21 cellular contexts compared by ENCODE assay signal in genomic region chr7:71784781-71785180, GRCh38.
A peak's percentile ranks its signal among the peaks of the same experiment; 100 is the strongest.
DNase-seq lines count a peak whose midpoint lies in the region; ATAC-seq and TF ChIP-seq lines count a peak whose summit lies in the region.
"Had no signal": no experiment of that assay in that cellular context is flagged by ENCODE, and none has a peak within 500 bp of the region (broad histone marks: within the 10 kb centered on the region; RNA-seq: fewer than 3 reads in every experiment).

No MANE protein-coding gene starts in this region.

- H3K4me3 ChIP-seq in spleen: no peak overlapping the region
- H3K4me3 ChIP-seq: BLaER1, GM12878, GM23248, HAP-1 had no signal

- H3K79me2 ChIP-seq in H9 (ENCODE audit: insufficient read depth, low read length): no peaks in the 10 kb centered on the region

- H2AFZ ChIP-seq in H9 (ENCODE audit: low read length): no peak overlapping the region
- H2AFZ ChIP-seq: GM23248 had no signal

- no peak overlapping the region for H3K27ac Mint-ChIP-seq in H9
- H3K27ac Mint-ChIP-seq: B cell; CD4-positive, CD25-positive, alpha-beta regulatory T cell; CD8-positive, alpha-beta T cell; HFFc6 had no signal

- no peak overlapping the region for H3T11ph ChIP-seq in H9 (ENCODE audit: low read length)

- no peak overlapping the region for H3K14ac ChIP-seq in H9 (ENCODE audit: insufficient read depth, low read length)

- no peaks in the 10 kb centered on the region for H3K79me1 ChIP-seq in H9 (ENCODE audit: insufficient read depth, low read depth, low read length, poor library complexity, severe bottlenecking)

- H3K4me2 ChIP-seq in H9 (ENCODE audit: insufficient read depth, insufficient read length, low read length): no peak overlapping the region
- H3K4me2 ChIP-seq: BLaER1 had no signal

- no peaks in the 10 kb centered on the region for H3K23me2 ChIP-seq in H9 (ENCODE audit: insufficient read length, low read depth, low read length, poor library complexity, severe bottlenecking)

- H3K9me3 ChIP-seq in H9 (ENCODE audit: control insufficient read depth, low read depth, low read length): peaks cover 16% of the 10 kb centered on the region
- peaks cover 0 to 52% (median 28%) of the 10 kb centered on the region in 8 donors for H3K9me3 ChIP-seq in spleen
- H3K9me3 ChIP-seq: HAP-1 had no signal

- TF ChIP-seq POLR2A in spleen (IDR thresholded peaks at IDR 0.05): no peak

- TF ChIP-seq CTCF in H9 (conservative IDR thresholded peaks at IDR 0.05): no peak
- no peak for TF ChIP-seq CTCF in spleen (IDR thresholded peaks at IDR 0.05 in 8 of 11, conservative IDR thresholded peaks at IDR 0.05 in 3 of 11)

- H3K9me3 Mint-ChIP-seq in H9: peaks cover 29 to 31% of the 10 kb centered on the region in 2 experiments

- H2BK120ac ChIP-seq in H9 (ENCODE audit: low read depth, low read length, poor library complexity, severe bottlenecking): no peak overlapping the region

- peak overlapping the region; percentile 40 for H3K18ac ChIP-seq in H9 (ENCODE audit: insufficient read length, low read depth, low read length)

- H2BK20ac ChIP-seq in H9 (ENCODE audit: low read depth, low read length, poor library complexity, severe bottlenecking): no peak overlapping the region

- intact Hi-C loops in spleen (cut with DNase I; ENCODE audit: low total_unique reads): no loop called here

- H3K4ac ChIP-seq in H9 (ENCODE audit: low read depth, low read length): no peak overlapping the region

- no CpG with 5 or more reads among the region's 6 CpGs for WGBS in H9 (ENCODE audit: extremely low coverage, insufficient read length, low lambda C conversion rate)
- WGBS in spleen, 5 donors: 83 to 95% (median 90%) methylated on average over 6 of the region's 6 CpGs

- no peak overlapping the region for H2BK5ac ChIP-seq in H9 (ENCODE audit: insufficient read length, low read length)

- no peak overlapping the region for H3K27ac ChIP-seq in H9 (ENCODE audit: insufficient read length, low read depth, low read length)
- H3K27ac ChIP-seq in spleen: no peak overlapping the region
- H3K27ac ChIP-seq: 22Rv1, BLaER1, C4-2B, GM23248 had no signal

- H4K20me1 ChIP-seq in H9 (ENCODE audit: control insufficient read depth, insufficient read depth, insufficient read length): no peaks in the 10 kb centered on the region
- H4K20me1 ChIP-seq: BLaER1 had no signal

- no peak overlapping the region for H4K91ac ChIP-seq in H9 (ENCODE audit: insufficient read length, low read depth, low read length)

- no peak overlapping the region for H3K23ac ChIP-seq in H9 (ENCODE audit: insufficient read length, low read depth, low read length)

- H4K8ac ChIP-seq in H9 (replicated peaks; ENCODE audit: insufficient read length, low read depth, low read length): no peak overlapping the region

- DNase-seq in H9 (no peak), mesenteric fat pad (ENCODE audit: low spot score) (peak; percentile 43), spleen (peak; percentile 38), D341Med (ENCODE audit: low spot score) (no peak)
- DNase-seq in activated effector memory CD4-positive, alpha-beta T cell treated with Interleukin-2 at 50 U/mL for 16 hours: no peak
- no peak for DNase-seq in stimulated activated naive CD8-positive, alpha-beta T cell treated with anti-CD3 and anti-CD28 coated beads, Interleukin-15, Interleukin-2, amounts not matched to agents 100 U/mL and 50 U/mL, for 24 hours
- DNase-seq: Caco-2; CD4-positive, CD25-positive, alpha-beta regulatory T cell; CD8-positive, alpha-beta T cell; DMS 273 treated with DMSO at 0.1 percent for 48 hours; DMS79; EL; GDM1; GM23248; HFFc6 had no signal

- no peak overlapping the region for H4K5ac ChIP-seq in H9 (ENCODE audit: insufficient read length, low read depth, low read length)

- no peak overlapping the region for H2AK5ac ChIP-seq in H9 (ENCODE audit: insufficient read length, low read length)

- no peak overlapping the region for H3K4me3 Mint-ChIP-seq in H9
- H3K4me3 Mint-ChIP-seq: B cell; CD4-positive, CD25-positive, alpha-beta regulatory T cell; CD8-positive, alpha-beta T cell; HFFc6 had no signal

- H3K36me3 ChIP-seq in spleen: no peaks in the 10 kb centered on the region
- H3K36me3 ChIP-seq: BLaER1, HAP-1 had no signal

- no peak overlapping the region for H2BK15ac ChIP-seq in H9 (ENCODE audit: low read depth, low read length)

- ATAC-seq in stimulated activated naive CD8-positive, alpha-beta T cell treated with anti-CD3 and anti-CD28 coated beads, Interleukin-15, Interleukin-2, amounts not matched to agents 100 U/mL and 50 U/mL, for 24 hours: no peak
- ATAC-seq: CD8-positive, alpha-beta T cell; GM12878 had no signal

- H3K4me1 ChIP-seq in H9 (ENCODE audit: insufficient read depth, low read length) (0 out of 2 replicates have a peak, but pooled peaks cover 2% of the 10 kb centered on the region), spleen (no peaks in the 10 kb centered on the region)
- H3K4me1 ChIP-seq: Caco-2, HAP-1 had no signal

- H3K27me3 Mint-ChIP-seq in H9 (ENCODE audit: low read depth): peaks cover 52% of the 10 kb centered on the region
- H3K27me3 Mint-ChIP-seq: B cell; CD4-positive, CD25-positive, alpha-beta regulatory T cell had no signal

- H3K4me1 Mint-ChIP-seq in H9: peaks cover 22 to 25% of the 10 kb centered on the region in 2 experiments
- H3K4me1 Mint-ChIP-seq: B cell; CD4-positive, CD25-positive, alpha-beta regulatory T cell had no signal

- no peak overlapping the region for H3K56ac ChIP-seq in H9 (ENCODE audit: insufficient read length, low read depth, low read length)

- H3K9ac ChIP-seq in H9 (ENCODE audit: extremely low read depth, insufficient read length, low read length): no peak overlapping the region
- H3K9ac ChIP-seq: BLaER1, GM23248 had no signal

- no peaks in the 10 kb centered on the region for H3K27me3 ChIP-seq in H9 (ENCODE audit: insufficient read depth, low read length)
- no peaks in the 10 kb centered on the region for H3K27me3 ChIP-seq in spleen (replicated peaks in 1 of 7)
- H3K27me3 ChIP-seq: BLaER1 had no signal

- peaks cover 22 to 27% (median 26%) of the 10 kb centered on the region in 3 experiments for H3K36me3 Mint-ChIP-seq in H9 (ENCODE audit: insufficient read depth in 1 of 3, low read depth in 3 of 3)
- H3K36me3 Mint-ChIP-seq: CD4-positive, CD25-positive, alpha-beta regulatory T cell; CD8-positive, alpha-beta T cell had no signal

- no peak overlapping the region for H2BK12ac ChIP-seq in H9 (ENCODE audit: insufficient read length, low read depth, low read length)

Comparison
In these comparisons a context has a peak if more than half of its experiments do, and no peak if none do; other contexts are left out.
1. DNase-seq: peak in mesenteric fat pad (single experiment) and spleen (single experiment); none in H9 (single experiment), D341Med (single experiment), activated effector memory CD4-positive, alpha-beta T cell treated with Interleukin-2 at 50 U/mL for 16 hours (single experiment) and stimulated activated naive CD8-positive, alpha-beta T cell treated with anti-CD3 and anti-CD28 coated beads, Interleukin-15, Interleukin-2, amounts not matched to agents 100 U/mL and 50 U/mL, for 24 hours (single experiment).